In genomic region chr13:35818577-35819165, GRCh38 we compare ENCODE assay signal across 8 cellular contexts.
DNase-seq lines count a peak whose midpoint lies in the region; ATAC-seq and TF ChIP-seq lines count a peak whose summit lies in the region.

No MANE protein-coding gene starts in this region.

- H3K27ac Mint-ChIP-seq in activated CD4-positive, alpha-beta memory T cell treated with anti-CD3 and anti-CD28 coated beads, Interleukin-2, amount 10 ng/mL, durations not matched to agents 7 days and 5 days: no peak overlapping the region

- H3K4me3 ChIP-seq in HL-60 (replicated peaks; ENCODE audit: insufficient read depth, low read length) (no peak overlapping the region), Peyer's patch (no peak overlapping the region), fibroblast of lung (replicated peaks in 1 of 4; ENCODE audit: control extremely low read depth in 1 of 4, insufficient read depth in 1 of 4, low read depth in 3 of 4, low read length in 4 of 4) (no peak overlapping the region), psoas muscle (no peak overlapping the region)

- H3K36me3 ChIP-seq in Peyer's patch (no peaks in the 10 kb centered on the region), fibroblast of lung (ENCODE audit: control insufficient read depth, insufficient read depth, low read length) (no peaks in the 10 kb centered on the region), psoas muscle (ENCODE audit: insufficient read depth in 1 of 2, low read depth in 1 of 2) (no peaks in the 10 kb centered on the region)

- H3K27ac ChIP-seq in HL-60 (replicated peaks) (no peak overlapping the region), Peyer's patch (no peak overlapping the region), fibroblast of lung (ENCODE audit: insufficient read depth, low read length) (no peak overlapping the region), psoas muscle (no peak overlapping the region), substantia nigra (ENCODE audit: low read depth, low read length, poor library complexity, severe bottlenecking) (no peak overlapping the region)

- no peaks in the 10 kb centered on the region for H4K20me1 ChIP-seq in fibroblast of lung (ENCODE audit: control insufficient read depth, extremely low read depth, insufficient read depth, low read length)

- no peaks in the 10 kb centered on the region for H3K79me2 ChIP-seq in fibroblast of lung (ENCODE audit: control insufficient read depth, insufficient read depth, low read length)

- peak; percentile 20 to 63 (median 48) for ATAC-seq in psoas muscle

- TF ChIP-seq POLR2A in Peyer's patch (IDR thresholded peaks at IDR 0.05): no peak

- H2AFZ ChIP-seq in fibroblast of lung (ENCODE audit: low read length): no peak overlapping the region

- DNase-seq in DMS153 (lab: John Stamatoyannopoulos, UW) (peak; percentile 27), HL-60 (ENCODE audit: low read depth in 1 of 2, low spot score in 1 of 2) (no peak), Peyer's patch (no peak), fibroblast of lung (ENCODE audit: low read depth in 2 of 2) (peak; percentile 30 to 61), psoas muscle (no peak), substantia nigra (lab: John Stamatoyannopoulos, UW) (no peak)
- no peak for DNase-seq in stimulated activated naive CD4-positive, alpha-beta T cell treated with Interleukin-2 at 50 U/mL for 16 hours (lab: John Stamatoyannopoulos, UW)
- DNase-seq in activated CD4-positive, alpha-beta memory T cell treated with anti-CD3 and anti-CD28 coated beads, Interleukin-2, amount 10 ng/mL, durations not matched to agents 7 days and 5 days: no peak

- H3K9ac ChIP-seq in fibroblast of lung (ENCODE audit: insufficient read depth, low read length): no peak overlapping the region

- H3K4me2 ChIP-seq in fibroblast of lung (ENCODE audit: extremely low read depth, insufficient read depth, low read length): no peak overlapping the region

- WGBS in psoas muscle, 3 donors: 52 to 61% (median 55%) methylated on average over 4 of the region's 4 CpGs

- H3K27me3 ChIP-seq in HL-60 (ENCODE audit: insufficient read depth, poor library complexity, severe bottlenecking): no peaks in the 10 kb centered on the region
- H3K27me3 ChIP-seq in Peyer's patch: no peaks in the 10 kb centered on the region
- H3K27me3 ChIP-seq in fibroblast of lung (ENCODE audit: control insufficient read depth, insufficient read depth, low read length): no peaks in the 10 kb centered on the region
- no peaks in the 10 kb centered on the region for H3K27me3 ChIP-seq in psoas muscle (ENCODE audit: insufficient read depth in 3 of 3, low read length in 2 of 3)

- H3K9me3 Mint-ChIP-seq in activated CD4-positive, alpha-beta memory T cell treated with anti-CD3 and anti-CD28 coated beads, Interleukin-2, amount 10 ng/mL, durations not matched to agents 7 days and 5 days: no peaks in the 10 kb centered on the region

- CTCF ChIA-PET in activated CD4-positive, alpha-beta memory T cell treated with anti-CD3 and anti-CD28 coated beads, Interleukin-2, amount 10 ng/mL, durations not matched to agents 7 days and 5 days (lab: Charles Lee): interaction anchor here (1.2 kb wide), 1 partner anchor 13 kb away, joined by 4 read pairs; no protein-coding TSS in a partner anchor

- no peaks in the 10 kb centered on the region for H3K36me3 Mint-ChIP-seq in activated CD4-positive, alpha-beta memory T cell treated with anti-CD3 and anti-CD28 coated beads, Interleukin-2, amount 10 ng/mL, durations not matched to agents 7 days and 5 days (ENCODE audit: low read depth)

- POLR2A ChIA-PET in activated CD4-positive, alpha-beta memory T cell treated with anti-CD3 and anti-CD28 coated beads, Interleukin-2, amount 10 ng/mL, durations not matched to agents 7 days and 5 days (lab: Charles Lee): no interaction called here

- H3K4me1 ChIP-seq in Peyer's patch (no peaks in the 10 kb centered on the region), fibroblast of lung (ENCODE audit: control insufficient read depth, extremely low read depth, insufficient read depth, low read length) (no peaks in the 10 kb centered on the region), psoas muscle (no peaks in the 10 kb centered on the region)

- no peaks in the 10 kb centered on the region for H3K27me3 Mint-ChIP-seq in activated CD4-positive, alpha-beta memory T cell treated with anti-CD3 and anti-CD28 coated beads, Interleukin-2, amount 10 ng/mL, durations not matched to agents 7 days and 5 days

- H3K4me1 Mint-ChIP-seq in activated CD4-positive, alpha-beta memory T cell treated with anti-CD3 and anti-CD28 coated beads, Interleukin-2, amount 10 ng/mL, durations not matched to agents 7 days and 5 days: no peaks in the 10 kb centered on the region

- H3K9me3 ChIP-seq in Peyer's patch (no peaks in the 10 kb centered on the region), fibroblast of lung (ENCODE audit: control insufficient read depth, insufficient read depth, low read depth, low read length) (no peaks in the 10 kb centered on the region), psoas muscle (no peaks in the 10 kb centered on the region)

- no peak overlapping the region for H3K4me3 Mint-ChIP-seq in activated CD4-positive, alpha-beta memory T cell treated with anti-CD3 and anti-CD28 coated beads, Interleukin-2, amount 10 ng/mL, durations not matched to agents 7 days and 5 days

- TF ChIP-seq CTCF in HL-60 (IDR thresholded peaks at IDR 0.05; ENCODE audit: insufficient read depth, low read length): peak; percentile 37
- peak; percentile 16 to 52 (median 38) for TF ChIP-seq CTCF in Peyer's patch (IDR thresholded peaks at IDR 0.05)
- TF ChIP-seq CTCF in fibroblast of lung (conservative IDR thresholded peaks at IDR 0.05 in 1 of 2, IDR thresholded peaks at IDR 0.05 in 1 of 2; ENCODE audit: low read depth in 1 of 2, low read length in 2 of 2): peak; percentile 56 to 70
- TF ChIP-seq CTCF in psoas muscle (IDR thresholded peaks at IDR 0.05): peak; percentile 58

- intact Hi-C loops in psoas muscle (cut with DNase I): no loop called here

Comparison
In these comparisons a context has a peak if more than half of its experiments do, and no peak if none do; other contexts are left out.
1. DNase-seq: peak in DMS153 (single experiment) and fibroblast of lung (2 of 2); none in HL-60 (0 of 2), Peyer's patch (0 of 3), psoas muscle (0 of 2), stimulated activated naive CD4-positive, alpha-beta T cell treated with Interleukin-2 at 50 U/mL for 16 hours (single experiment), activated CD4-positive, alpha-beta memory T cell treated with anti-CD3 and anti-CD28 coated beads, Interleukin-2, amount 10 ng/mL, durations not matched to agents 7 days and 5 days (single experiment) and substantia nigra (0 of 49).
2. Peak in every context shown above with its lines, with median percentiles within 50 percentile points of each other: CTCF ChIP-seq.